ENCODE assay signal across 16 cellular contexts in the genomic region with DNA sequence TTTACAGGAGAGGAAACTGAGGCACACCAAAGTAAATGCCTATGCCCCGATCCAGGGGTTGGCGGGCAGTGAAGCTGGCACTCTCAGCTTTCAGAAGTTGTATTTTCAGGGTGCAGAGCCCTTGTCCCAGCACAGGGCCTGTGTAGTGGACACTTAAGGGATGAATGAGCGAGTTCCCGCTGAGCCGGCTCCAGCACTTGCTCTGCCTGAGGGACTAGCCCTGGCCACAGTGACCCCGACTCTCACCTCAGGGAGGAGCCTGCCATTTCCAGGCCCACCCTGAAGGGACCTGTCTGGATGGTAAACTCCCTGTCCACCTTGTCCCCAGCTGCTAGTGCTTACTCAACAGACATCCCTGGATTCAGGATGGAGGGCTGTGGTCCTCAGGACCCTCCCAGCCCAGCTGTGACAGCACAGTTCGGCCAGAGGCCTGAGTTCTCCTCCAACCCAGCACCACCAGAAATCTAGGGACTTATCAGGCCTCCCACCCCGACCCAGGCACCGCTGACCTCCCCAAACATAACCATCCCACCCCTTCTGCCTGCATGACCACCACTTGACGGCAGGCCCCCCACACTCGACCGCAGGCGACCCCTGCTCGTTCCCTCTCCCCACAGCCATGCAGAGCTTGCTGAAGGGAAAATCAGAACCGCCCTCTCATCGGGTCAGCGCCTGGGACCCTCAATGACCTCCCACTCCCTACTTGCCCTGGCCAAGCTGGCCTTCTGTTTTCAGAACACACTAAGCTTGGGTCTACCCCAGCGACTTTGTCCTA. TPM values are rescaled to one million over a fixed set of nuclear protein-coding genes. Genes with fewer than 3 reads are reported as not detected.
DNase-seq lines count a peak whose midpoint lies in the region; ATAC-seq and TF ChIP-seq lines count a peak whose summit lies in the region.
"Had no signal": no experiment of that assay in that cellular context is flagged by ENCODE, and none has a peak within 500 bp of the region (broad histone marks: within the 10 kb centered on the region; RNA-seq: fewer than 3 reads in every experiment).

No MANE protein-coding gene starts in this region.

- ATAC-seq in activated T-cell treated with anti-CD3 and anti-CD28 coated beads, Interleukin-2, amount 50 U/mL, for 4 hours = no peak
- no peak for ATAC-seq in activated CD8-positive, alpha-beta T cell treated with anti-CD3 and anti-CD28 coated beads for 36 hours
- ATAC-seq in memory B cell (ENCODE audit: low read depth) = no peak
- ATAC-seq: HCT116, left lung had no signal

- peak overlapping the region; percentile 99 for H3K27ac Mint-ChIP-seq in activated CD8-positive, alpha-beta T cell treated with anti-CD3 and anti-CD28 coated beads for 36 hours
- H3K27ac Mint-ChIP-seq in memory B cell = peak overlapping the region; percentile 95

- POLR2A ChIA-PET in activated CD8-positive, alpha-beta T cell treated with anti-CD3 and anti-CD28 coated beads for 36 hours (lab: Charles Lee) = interaction anchor here (1.1 to 2.9 kb wide), 7 partner anchors 9 to 134 kb away, joined by 3 to 15 read pairs (median 3); a partner anchor contains a TSS

- H3K4me1 Mint-ChIP-seq in activated T-cell treated with anti-CD3 and anti-CD28 coated beads, Interleukin-2, amount 50 U/mL, for 4 hours (ENCODE audit: low read depth) = peaks cover 68% of the 10 kb centered on the region
- peaks cover 42% of the 10 kb centered on the region for H3K4me1 Mint-ChIP-seq in activated CD8-positive, alpha-beta T cell treated with anti-CD3 and anti-CD28 coated beads for 36 hours (ENCODE audit: low read depth)
- peaks cover 50% of the 10 kb centered on the region for H3K4me1 Mint-ChIP-seq in memory B cell

- no peak for DNase-seq in activated T-cell treated with anti-CD3 and anti-CD28 coated beads, Interleukin-2, amount 50 U/mL, for 4 hours
- no peak for DNase-seq in activated T-cell treated with anti-CD3 and anti-CD28 coated beads, Interleukin-2, amount 50 U/mL, for 48 hours
- DNase-seq in activated CD8-positive, alpha-beta T cell treated with anti-CD3 and anti-CD28 coated beads for 36 hours = no peak
- DNase-seq in memory B cell (ENCODE audit: low spot score in 2 of 2) (no peak), transverse colon (no peak), G401 (ENCODE audit: low spot score) (no peak), substantia nigra (lab: John Stamatoyannopoulos, UW) (no peak), cerebellar cortex (ENCODE audit: low spot score) (no peak)
- DNase-seq: activated gamma-delta T cell, DMS 273 treated with DMSO at 0.1 percent for 48 hours, OCI-M1, SK-N-SH had no signal

- no peaks in the 10 kb centered on the region for H3K9me3 Mint-ChIP-seq in activated T-cell treated with anti-CD3 and anti-CD28 coated beads, Interleukin-2, amount 50 U/mL, for 4 hours
- no peaks in the 10 kb centered on the region for H3K9me3 Mint-ChIP-seq in activated CD8-positive, alpha-beta T cell treated with anti-CD3 and anti-CD28 coated beads for 36 hours
- no peaks in the 10 kb centered on the region for H3K9me3 Mint-ChIP-seq in memory B cell
- H3K9me3 Mint-ChIP-seq: neural crest cell had no signal

- H3K4me3 Mint-ChIP-seq in activated T-cell treated with anti-CD3 and anti-CD28 coated beads, Interleukin-2, amount 50 U/mL, for 4 hours = peak overlapping the region; percentile 74
- H3K4me3 Mint-ChIP-seq in activated CD8-positive, alpha-beta T cell treated with anti-CD3 and anti-CD28 coated beads for 36 hours = peak overlapping the region; percentile 70
- peak overlapping the region; percentile 87 for H3K4me3 Mint-ChIP-seq in memory B cell

- TF ChIP-seq CTCF in activated CD8-positive, alpha-beta T cell treated with anti-CD3 and anti-CD28 coated beads for 36 hours (IDR thresholded peaks at IDR 0.05) = no peak
- TF ChIP-seq CTCF in transverse colon (IDR thresholded peaks at IDR 0.05) = no peak

- in situ Hi-C loops in transverse colon (cut with MboI; ENCODE audit: low pct_ligation_motif_present in 1 of 4, low pct_unique_long_range_greater_than_20kb in 1 of 4, low sequenced_read_pairs in 3 of 4) (no loop called here), G401 (cut with HindIII; ENCODE audit: low sequenced_read_pairs) (loop anchor here (10.0 kb wide), 1 partner anchor 164 kb away; no protein-coding TSS in a partner anchor)

- TF ChIP-seq POLR2A in transverse colon (IDR thresholded peaks at IDR 0.05) = no peak

- peaks cover 7% of the 10 kb centered on the region for H3K36me3 Mint-ChIP-seq in activated T-cell treated with anti-CD3 and anti-CD28 coated beads, Interleukin-2, amount 50 U/mL, for 4 hours (ENCODE audit: insufficient read depth)
- H3K36me3 Mint-ChIP-seq in activated CD8-positive, alpha-beta T cell treated with anti-CD3 and anti-CD28 coated beads for 36 hours (ENCODE audit: low read depth) = peaks cover 47% of the 10 kb centered on the region
- H3K36me3 Mint-ChIP-seq in memory B cell = peaks cover 10% of the 10 kb centered on the region

- no peaks in the 10 kb centered on the region for H3K27me3 Mint-ChIP-seq in activated T-cell treated with anti-CD3 and anti-CD28 coated beads, Interleukin-2, amount 50 U/mL, for 4 hours (ENCODE audit: low read depth)
- no peaks in the 10 kb centered on the region for H3K27me3 Mint-ChIP-seq in activated CD8-positive, alpha-beta T cell treated with anti-CD3 and anti-CD28 coated beads for 36 hours
- no peaks in the 10 kb centered on the region for H3K27me3 Mint-ChIP-seq in memory B cell

- 90 to 94% methylated on average over 9 to 18 of the region's 18 CpGs for WGBS in transverse colon (ENCODE audit: low coverage in 1 of 2), 2 donors

- no peak for TF ChIP-seq EP300 in transverse colon (IDR thresholded peaks at IDR 0.05; ENCODE audit: low read depth)

- peak overlapping the region in 3 of 4 donors; percentile 44 to 55 (median 47) for H3K27ac ChIP-seq in transverse colon
- no peak overlapping the region for H3K27ac ChIP-seq in substantia nigra (ENCODE audit: low read depth, low read length, poor library complexity, severe bottlenecking)
- H3K27ac ChIP-seq: left lung, suprapubic skin had no signal

- H3K36me3 ChIP-seq in transverse colon = peaks cover 0 to 13% (median 3%) of the 10 kb centered on the region in 4 donors

- intact Hi-C loops in activated CD8-positive, alpha-beta T cell treated with anti-CD3 and anti-CD28 coated beads for 36 hours (cut with micrococcal nuclease) = loop anchor here (10.0 kb wide), 1 partner anchor 404 kb away; a partner anchor contains a TSS
- intact Hi-C loops in transverse colon (cut with DNase I; ENCODE audit: low total_unique reads) = no loop called here

- H3K27me3 ChIP-seq in transverse colon = no peaks in the 10 kb centered on the region
- H3K27me3 ChIP-seq: left lung, suprapubic skin had no signal

- CTCF ChIA-PET in activated CD8-positive, alpha-beta T cell treated with anti-CD3 and anti-CD28 coated beads for 36 hours (lab: Charles Lee) = interaction anchor here (0.6 to 1.0 kb wide), 2 partner anchors 41 to 390 kb away, joined by 3 to 4 read pairs; no protein-coding TSS in a partner anchor

- no peaks in the 10 kb centered on the region for H3K9me3 ChIP-seq in transverse colon
- H3K9me3 ChIP-seq: left lung, SK-N-SH, suprapubic skin had no signal

- no peak overlapping the region for H3K4me3 ChIP-seq in transverse colon
- H3K4me3 ChIP-seq: left lung, suprapubic skin had no signal

- H3K4me1 ChIP-seq in transverse colon = peaks cover 16 to 79% (median 28%) of the 10 kb centered on the region in 4 donors

RNA-seq across cellular contexts. Expression of a gene that starts 8.4 kb away (rescaled TPM):
- 100 to 1,000 TPM; 256 to 326 (median 285) TPM for total RNA-seq in activated T-cell treated with anti-CD3 and anti-CD28 coated beads, Interleukin-2, amount 50 U/mL, for 4 hours
- 100 to 1,000 TPM; 197 to 207 TPM for total RNA-seq in activated CD8-positive, alpha-beta T cell treated with anti-CD3 and anti-CD28 coated beads for 36 hours
- 10 to 100 TPM; 51.3 to 91.5 (median 60.7) TPM for total RNA-seq in transverse colon
- 104 and 109 TPM in 2 replicates for total RNA-seq in G401 (2014; rRNA removed; shearing (Covaris generic))

RNA-seq across cellular contexts. Expression of a gene that starts 21.9 kb away (rescaled TPM):
- total RNA-seq in activated T-cell treated with anti-CD3 and anti-CD28 coated beads, Interleukin-2, amount 50 U/mL, for 4 hours = 1 to 10 TPM; 5.8 to 6.9 (median 6.2) TPM
- total RNA-seq in activated CD8-positive, alpha-beta T cell treated with anti-CD3 and anti-CD28 coated beads for 36 hours = 1 to 10 TPM; 5.8 to 6.2 TPM
- total RNA-seq in transverse colon = 10 to 100 TPM in 1 of 4 donors, 1 to 10 TPM in 3; 2.0 to 40.8 (median 4.4) TPM
- total RNA-seq in G401 (2014; rRNA removed; shearing (Covaris generic)) = 0.62 and 1.5 TPM in 2 replicates

RNA-seq across cellular contexts. Expression of a gene that starts 29.5 kb away (rescaled TPM):
- total RNA-seq in activated T-cell treated with anti-CD3 and anti-CD28 coated beads, Interleukin-2, amount 50 U/mL, for 4 hours = 100 to 1,000 TPM; 113 to 139 (median 121) TPM
- total RNA-seq in activated CD8-positive, alpha-beta T cell treated with anti-CD3 and anti-CD28 coated beads for 36 hours = 10 to 100 TPM; 46.4 to 47.1 TPM
- 10 to 100 TPM in 3 of 4 donors, 1 to 10 TPM in 1; 4.5 to 98.7 (median 27.0) TPM for total RNA-seq in transverse colon
- 74.4 and 89.1 TPM in 2 replicates for total RNA-seq in G401 (2014; rRNA removed; shearing (Covaris generic))

RNA-seq across cellular contexts. Expression of a gene that starts 33.3 kb away (rescaled TPM):
- total RNA-seq in activated T-cell treated with anti-CD3 and anti-CD28 coated beads, Interleukin-2, amount 50 U/mL, for 4 hours = 1 to 10 TPM; 4.0 to 6.5 (median 5.0) TPM
- 1 to 10 TPM; 5.1 to 5.8 TPM for total RNA-seq in activated CD8-positive, alpha-beta T cell treated with anti-CD3 and anti-CD28 coated beads for 36 hours
- total RNA-seq in transverse colon = 10 to 100 TPM in 1 of 4 donors, 1 to 10 TPM in 3; 1.4 to 17.6 (median 4.7) TPM
- total RNA-seq in G401 (2014; rRNA removed; shearing (Covaris generic)) = 8.9 and 18.3 TPM in 2 replicates

RNA-seq across cellular contexts. Expression of a gene that starts 41.1 kb away (rescaled TPM):
- total RNA-seq in activated T-cell treated with anti-CD3 and anti-CD28 coated beads, Interleukin-2, amount 50 U/mL, for 4 hours = under 1 TPM; 0.11 to 0.38 (median 0.11) TPM
- total RNA-seq in activated CD8-positive, alpha-beta T cell treated with anti-CD3 and anti-CD28 coated beads for 36 hours = not detected
- 100 to 1,000 TPM in 2 of 4 donors, 10 to 100 TPM in 2; 31.2 to 176 (median 102) TPM for total RNA-seq in transverse colon
- total RNA-seq in G401 (2014; rRNA removed; shearing (Covaris generic)) = 5.2 and 20.7 TPM in 2 replicates
